ENCODE assay signal across 20 cellular contexts in genomic region chr19:51311388-51312257, GRCh38. TPM values are rescaled to one million over a fixed set of nuclear protein-coding genes. Genes with fewer than 3 reads are reported as not detected.
DNase-seq lines count a peak whose midpoint lies in the region; ATAC-seq and TF ChIP-seq lines count a peak whose summit lies in the region.
"Had no signal": no experiment of that assay in that cellular context is flagged by ENCODE, and none has a peak within 500 bp of the region (broad histone marks: within the 10 kb centered on the region; RNA-seq: fewer than 3 reads in every experiment).

Gene IGLON5, plus strand, starts transcription at chr19:51311644. Its CDS starts 204 bp downstream, at chr19:51311848.

- H2AFZ ChIP-seq in PC-9: no peak within 1 kb of the TSS

- H3K27ac ChIP-seq in cardiac muscle cell (no peak within 1 kb of the TSS), testis (no peak within 1 kb of the TSS), PC-9 (no peak within 1 kb of the TSS)
- H3K27ac ChIP-seq: heart left ventricle, KMS-11, neutrophil had no signal

- peaks cover 19% of the 10 kb centered on the region for H3K27me3 Mint-ChIP-seq in brain

- H3K4me3 ChIP-seq in cardiac muscle cell (peak within 1 kb of the TSS; percentile 43), testis (peak within 1 kb of the TSS in 1 of 2 donors; percentile 18), PC-9 (no peak within 1 kb of the TSS)
- H3K4me3 ChIP-seq: heart left ventricle had no signal

- no TSS peak for BruUV-seq in PC-9 (replicated peaks; lab: Mats Ljungman, UMichigan)

- H3K36me3 ChIP-seq in cardiac muscle cell: no peaks in the 10 kb centered on the region
- H3K36me3 ChIP-seq in testis (ENCODE audit: low read depth, missing control alignments): no peaks in the 10 kb centered on the region
- H3K36me3 ChIP-seq in PC-9 (ENCODE audit: low read depth): no peaks in the 10 kb centered on the region
- H3K36me3 ChIP-seq: heart left ventricle, neutrophil had no signal

- WGBS in testis, 2 donors: 0 to 4% methylated on average over 10 to 46 of the region's 76 CpGs

- H3K79me2 ChIP-seq in PC-9 (ENCODE audit: low read depth): no peaks in the 10 kb centered on the region

- peak within 1 kb of the TSS in 4 of 5 experiments; percentile 90 to 95 (median 94) for H3K27ac Mint-ChIP-seq in brain
- H3K27ac Mint-ChIP-seq: activated naive CD8-positive, alpha-beta T cell treated with anti-CD3 and anti-CD28 coated beads, Interleukin-2, amount 50 U/mL, for 24 hours; activated T-cell treated with anti-CD3 and anti-CD28 coated beads, Interleukin-2, amount 50 U/mL, for 24 hours had no signal

- H3K4me3 Mint-ChIP-seq in brain: peak within 1 kb of the TSS; percentile 81 to 91 (median 86)
- H3K4me3 Mint-ChIP-seq: activated naive CD8-positive, alpha-beta T cell treated with anti-CD3 and anti-CD28 coated beads, Interleukin-2, amount 50 U/mL, for 24 hours; activated T-cell treated with anti-CD3 and anti-CD28 coated beads, Interleukin-2, amount 50 U/mL, for 24 hours had no signal

- intact Hi-C loops in left cardiac atrium (cut with DNase I): no loop called here
- intact Hi-C loops in testis (cut with DNase I; ENCODE audit: low total_unique reads): no loop called here
- intact Hi-C loops in PC-9 (cut with micrococcal nuclease; ENCODE audit: unreplicated experiment): no loop called here

- POLR2A ChIA-PET in PC-9 (lab: Charles Lee; ENCODE audit: unreplicated experiment): no interaction called here

- H4K20me1 ChIP-seq in PC-9 (ENCODE audit: insufficient read depth): 0 out of 2 replicates have a peak, but pooled peaks cover 5% of the 10 kb centered on the region

- no peak within 1 kb of the TSS for H3K4me2 ChIP-seq in PC-9
- H3K4me2 ChIP-seq: KMS-11 had no signal

- H3K4me1 Mint-ChIP-seq in brain: peaks cover 22% of the 10 kb centered on the region
- H3K4me1 Mint-ChIP-seq: activated naive CD8-positive, alpha-beta T cell treated with anti-CD3 and anti-CD28 coated beads, Interleukin-2, amount 50 U/mL, for 24 hours had no signal

- H3K4me1 ChIP-seq in cardiac muscle cell (ENCODE audit: low read depth) (no peaks in the 10 kb centered on the region), testis (no peaks in the 10 kb centered on the region), PC-9 (replicated peaks; ENCODE audit: insufficient read depth) (no peaks in the 10 kb centered on the region)

- peak in 1 of 2 donors; percentile 40 for DNase-seq in cardiac muscle cell (ENCODE audit: low read depth in 1 of 2, low spot score in 1 of 2)
- DNase-seq in left cardiac atrium: no peak
- DNase-seq in islet precursor cell: peak; percentile 81
- peak; percentile 58 for DNase-seq in testis
- no peak for DNase-seq in AG08396 (ENCODE audit: low spot score)
- no peak for DNase-seq in HK-2 (ENCODE audit: unreplicated experiment)
- DNase-seq in PC-9: no peak
- DNase-seq: ACHN; activated CD4-positive, alpha-beta T cell treated with anti-CD3 and anti-CD28 coated beads for 1 hour; activated naive CD8-positive, alpha-beta T cell treated with anti-CD3 and anti-CD28 coated beads, Interleukin-2, amount 50 U/mL, for 24 hours; activated T-cell treated with anti-CD3 and anti-CD28 coated beads, Interleukin-2, amount 50 U/mL, for 24 hours; cerebellar nuclear complex; heart left ventricle; NCI-H1436; NCI-H510A; stimulated activated naive CD4-positive, alpha-beta T cell had no signal

- no peak for ATAC-seq in left cardiac atrium
- ATAC-seq: activated naive CD8-positive, alpha-beta T cell treated with anti-CD3 and anti-CD28 coated beads, Interleukin-2, amount 50 U/mL, for 24 hours; heart left ventricle had no signal

- CTCF ChIA-PET in PC-9 (lab: Charles Lee): no interaction called here

- H3F3A ChIP-seq in PC-9 (ENCODE audit: insufficient read depth, low read depth): no peaks in the 10 kb centered on the region

- no peak for TF ChIP-seq CTCF in cardiac muscle cell (IDR thresholded peaks at IDR 0.05; ENCODE audit: low read depth, low read length)
- TF ChIP-seq CTCF in brain (conservative IDR thresholded peaks at IDR 0.05): no peak
- TF ChIP-seq CTCF in testis (IDR thresholded peaks at IDR 0.05): no peak
- no peak for TF ChIP-seq CTCF in PC-9 (conservative IDR thresholded peaks at IDR 0.05)

- no peaks in the 10 kb centered on the region for H3K27me3 ChIP-seq in cardiac muscle cell
- no peaks in the 10 kb centered on the region for H3K27me3 ChIP-seq in testis
- H3K27me3 ChIP-seq in PC-9 (ENCODE audit: insufficient read depth, low read depth): peaks cover 63% of the 10 kb centered on the region

- H3K36me3 Mint-ChIP-seq in brain: peaks cover 19% of the 10 kb centered on the region

- TF ChIP-seq POLR2A in testis (IDR thresholded peaks at IDR 0.05): no peak

- H3K9me3 Mint-ChIP-seq in brain: peaks cover 8 to 22% (median 14%) of the 10 kb centered on the region in 5 experiments

- no peaks in the 10 kb centered on the region; the same call in 1 of the 2 replicates for H3K9me2 ChIP-seq in PC-9 (ENCODE audit: insufficient read depth)

- no peaks in the 10 kb centered on the region for H3K9me3 ChIP-seq in cardiac muscle cell (ENCODE audit: low read depth)
- no peaks in the 10 kb centered on the region for H3K9me3 ChIP-seq in testis
- no peaks in the 10 kb centered on the region; the same call in 1 of the 2 replicates for H3K9me3 ChIP-seq in PC-9 (ENCODE audit: insufficient read depth, low read depth)

RNA-seq across cellular contexts. Expression of gene IGLON5, which starts in this region (rescaled TPM):
- total RNA-seq in cardiac muscle cell: 9.7 and 12.6 TPM in 2 replicates
- 1.5 and 3.3 TPM in 2 replicates for polyA plus RNA-seq in cardiac muscle cell
- total RNA-seq in left cardiac atrium: under 1 TPM in 1 of 2 donors, not detected in 1; 0.16 TPM
- 5.1 TPM for polyA plus RNA-seq in brain (ENCODE audit: insufficient read depth, low read depth, low replicate concordance)
- 10 to 100 TPM; 13.3 to 16.0 TPM for total RNA-seq in testis
- 13.9 TPM for polyA plus RNA-seq in testis (ENCODE audit: insufficient read depth, low read depth, low replicate concordance)
- total RNA-seq in PC-9 (2021): not detected in 2 replicates
- total RNA-seq: T-helper 1 cell treated with Interleukin-12 subunit alpha and Interleukin-12 subunit beta and Interleukin-4 antibody, amounts not matched to agents 30 ng/mL and 1 ng/mL, for 36 hours had no signal

Comparison
In these comparisons a context has a peak if more than half of its experiments do, and no peak if none do; other contexts are left out.
1. DNase-seq: peak in islet precursor cell (single experiment) and testis (single experiment); none in left cardiac atrium (single experiment), AG08396 (single experiment), HK-2 (single experiment) and PC-9 (0 of 2).